In genomic region chr3:33287672-33288282, GRCh38 we compare ENCODE assay signal across 26 cellular contexts.
"Had no signal": no experiment of that assay in that cellular context is flagged by ENCODE, and none has a peak within 500 bp of the region (broad histone marks: within the 10 kb centered on the region; RNA-seq: fewer than 3 reads in every experiment).

No MANE protein-coding gene starts in this region.

- H3K9me3 ChIP-seq: body of pancreas, MG63, Peyer's patch had no signal

- H3K27ac ChIP-seq: ascending aorta, body of pancreas, Peyer's patch had no signal

- DNase-seq: activated CD4-positive, alpha-beta memory T cell treated with anti-CD3 and anti-CD28 coated beads for 36 hours; activated CD4-positive, alpha-beta T cell treated with anti-CD3 and anti-CD28 coated beads for 1 hour; activated CD4-positive, alpha-beta T cell treated with anti-CD3 and anti-CD28 coated beads, Interleukin-2, amount 10 ng/mL, durations not matched to agents 24 days and 14 days; activated CD8-positive, alpha-beta memory T cell treated with anti-CD3 and anti-CD28 coated beads for 24 hours; activated effector memory CD4-positive, alpha-beta T cell treated with anti-CD3 and anti-CD28 coated beads, Interleukin-2, amount 50 U/mL, for 16 hours; activated naive CD4-positive, alpha-beta T cell treated with Interleukin-2 at 50 U/mL for 16 hours; activated naive CD8-positive, alpha-beta T cell treated with anti-CD3 and anti-CD28 coated beads, Interleukin-2, amount 50 U/mL, for 24 hours; activated T-cell treated with anti-CD3 and anti-CD28 coated beads, Interleukin-2, amount 50 U/mL, for 4 hours; amniotic stem cell; body of pancreas; MG63; MV-4-11; NCI-H1092 treated with DMSO at 0.1 percent for 48 hours; NCI-H146; NCI-H187 treated with DMSO at 0.1 percent for 48 hours; NCI-H2081 treated with DMSO at 0.1 percent for 48 hours; NCI-H2171 treated with DMSO at 0.1 percent for 48 hours; NCI-H226; NCI-H510A; NK-92 treated with Interleukin-12 subunit alpha and Interleukin-12 subunit beta, amount 100 ng/mL, for 24 hours; OCI-M1; Peyer's patch; SHP77 had no signal

- H3K4me3 ChIP-seq: ascending aorta, body of pancreas, MG63, Peyer's patch had no signal

- ATAC-seq: activated naive CD4-positive, alpha-beta T cell treated with anti-CD3 and anti-CD28 coated beads, Interleukin-2, amount 50 U/mL, for 72 hours; activated naive CD8-positive, alpha-beta T cell treated with anti-CD3 and anti-CD28 coated beads, Interleukin-2, amount 50 U/mL, for 24 hours; activated T-cell treated with anti-CD3 and anti-CD28 coated beads, Interleukin-2, amount 50 U/mL, for 4 hours; body of pancreas; WTC11 had no signal

- H3K36me3 ChIP-seq: MG63, Peyer's patch had no signal

- H3K27me3 ChIP-seq: ascending aorta, body of pancreas, MG63, Peyer's patch had no signal

- H3K4me1 ChIP-seq: ascending aorta, body of pancreas, Peyer's patch had no signal
